1 cellular context compared by ENCODE assay signal in the genomic region with DNA sequence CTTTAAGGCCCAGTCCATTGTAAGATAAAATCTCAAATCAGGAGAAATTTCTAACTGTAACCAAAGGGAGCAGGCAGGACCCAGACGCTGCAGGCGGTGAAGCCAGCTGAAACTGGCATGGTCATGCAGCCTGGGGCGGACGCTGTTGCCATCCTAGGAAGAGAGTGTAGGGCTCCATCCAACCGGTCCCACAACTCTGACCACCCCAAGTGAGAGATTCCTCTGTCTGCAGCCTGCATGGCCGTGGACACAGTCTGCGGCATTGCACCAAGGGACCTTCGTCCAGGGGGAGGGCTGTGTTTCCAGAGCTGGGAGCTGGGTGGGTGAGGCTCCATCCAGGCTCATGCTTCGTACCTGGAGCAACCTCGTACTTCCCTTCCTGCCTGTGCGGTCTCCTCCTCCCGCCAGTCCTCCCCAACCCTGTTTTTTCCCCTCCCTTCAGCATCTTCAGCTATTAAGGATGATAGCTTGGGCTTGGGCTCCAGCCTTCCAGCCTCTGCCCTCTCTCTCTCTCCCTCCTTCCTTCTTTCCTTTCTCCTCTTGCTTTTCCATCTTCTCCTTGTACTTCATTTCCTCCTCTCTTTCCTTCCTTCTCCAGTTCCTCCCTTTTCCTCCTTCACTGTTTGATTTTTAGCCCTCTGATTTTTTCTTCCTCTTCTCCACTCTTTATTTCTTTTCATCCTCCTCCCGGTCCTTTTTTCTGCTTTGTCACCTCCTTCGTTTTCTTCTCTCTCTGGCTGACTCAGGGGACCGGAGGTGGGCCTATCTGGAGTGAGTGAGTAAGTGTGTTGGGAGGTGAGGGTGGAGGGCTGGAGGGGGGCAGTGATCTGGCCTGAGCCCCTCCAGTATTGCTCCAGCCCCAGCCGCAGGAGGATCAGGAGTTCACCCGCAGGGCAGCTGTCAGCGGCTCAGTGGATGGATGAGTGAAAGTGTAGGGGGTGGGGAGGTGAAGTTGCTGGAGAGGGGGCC.
A peak's percentile ranks its signal among the peaks of the same experiment; 100 is the strongest.
TF ChIP-seq lines count a peak whose summit lies in the region.

No MANE protein-coding gene starts in this region.

TF ChIP-seq in H1, 55 proteins besides CTCF, POLR2A, EP300 and RAD21:
- TF ChIP-seq GABPA (IDR thresholded peaks at IDR 0.05; ENCODE audit: borderline replicate concordance, insufficient read depth, low read length) = no peak
- TF ChIP-seq BCL11A (IDR thresholded peaks at IDR 0.05; ENCODE audit: low read depth in 2 of 2, low read length in 2 of 2) = no peak
- TF ChIP-seq SRF (IDR thresholded peaks at IDR 0.05; ENCODE audit: low read depth, low read length) = no peak
- TF ChIP-seq EZH2 (IDR thresholded peaks at IDR 0.05; ENCODE audit: low read depth, low read length, severe bottlenecking) = no peak
- peak; percentile 44; the same call in 1 of the 2 replicates for TF ChIP-seq TBP (IDR thresholded peaks at IDR 0.05; ENCODE audit: low read depth, low read length)
- TF ChIP-seq JUN (IDR thresholded peaks at IDR 0.05; ENCODE audit: low read depth, low read length) = 0 out of 2 replicates have a peak, but pooled peaks have one; percentile 26
- no peak for TF ChIP-seq USF2 (IDR thresholded peaks at IDR 0.05; ENCODE audit: low read length)
- peak; percentile 32 for TF ChIP-seq KDM4A (IDR thresholded peaks at IDR 0.05; ENCODE audit: low read depth, low read length, severe bottlenecking)
